Comparison of ENCODE assay signal across 17 cellular contexts in the genomic region with DNA sequence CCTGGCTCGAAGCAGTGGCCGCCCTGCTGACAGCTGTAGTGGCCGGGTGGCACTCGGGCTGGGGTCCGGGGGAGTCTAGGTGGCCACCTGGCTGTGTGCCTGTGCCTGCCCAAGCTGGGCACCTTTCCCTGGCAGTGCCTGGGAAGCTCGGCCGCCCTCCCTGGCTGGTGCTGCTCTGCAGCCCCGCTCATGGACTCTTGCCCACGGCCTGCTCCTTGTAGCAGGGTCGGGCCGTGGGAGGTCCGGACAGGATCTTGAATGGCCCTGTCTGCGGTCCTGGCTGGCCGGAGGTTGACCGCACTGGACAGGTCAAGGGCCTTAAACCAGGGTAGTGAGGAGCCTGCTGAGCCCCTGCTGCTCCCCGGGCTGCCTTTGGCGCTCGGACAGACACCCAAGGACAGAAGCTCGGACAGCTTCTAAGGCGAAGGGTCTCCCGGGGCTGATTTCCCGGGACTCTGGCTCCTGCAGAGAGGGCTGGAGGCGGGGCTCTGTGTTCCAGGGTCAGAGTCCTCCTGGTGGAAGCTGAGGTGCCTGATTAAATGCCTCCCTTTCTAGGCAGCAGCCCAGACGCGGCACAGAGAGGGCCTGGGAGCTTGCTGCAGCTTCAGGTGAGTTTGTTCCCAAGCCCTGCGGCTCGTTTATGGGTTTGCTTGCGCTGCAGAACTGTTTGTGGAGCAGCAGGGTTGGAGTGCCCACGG. TPM values are rescaled to one million over a fixed set of nuclear protein-coding genes. Genes with fewer than 3 reads are reported as not detected.
DNase-seq lines count a peak whose midpoint lies in the region; ATAC-seq, FAIRE-seq and TF ChIP-seq lines count a peak whose summit lies in the region.
"Had no signal": no experiment of that assay in that cellular context is flagged by ENCODE, and none has a peak within 500 bp of the region (broad histone marks: within the 10 kb centered on the region; RNA-seq: fewer than 3 reads in every experiment).

No MANE protein-coding gene starts in this region.

- WGBS in A549 (ENCODE audit: missing lambda C conversion rate): 73% methylated on average over 19 of the region's 29 CpGs
- 7% methylated on average over 9 of the region's 29 CpGs for WGBS in HepG2 (ENCODE audit: low lambda C conversion rate)

- H3K36me3 ChIP-seq in Panc1 (ENCODE audit: control insufficient read depth, insufficient read depth, low read length) (no peaks in the 10 kb centered on the region), HepG2 (replicated peaks in 1 of 2; ENCODE audit: control insufficient read depth in 1 of 2, insufficient read depth in 2 of 2, low read length in 2 of 2) (peaks cover 13 to 15% of the 10 kb centered on the region in 2 experiments; a peak in 4 of 5 replicates)
- H3K36me3 ChIP-seq: upper lobe of right lung had no signal

- H3K4me3 ChIP-seq in A549 (no peak overlapping the region), Panc1 (ENCODE audit: low read depth in 2 of 2, low read length in 2 of 2) (no peak overlapping the region), HepG2 (replicated peaks in 1 of 3; ENCODE audit: insufficient read depth in 1 of 3, low read depth in 2 of 3, low read length in 3 of 3) (peak overlapping the region; percentile 58 to 85 (median 66); a peak in 5 of 6 replicates)
- H3K4me3 ChIP-seq: esophagus muscularis mucosa, spleen, upper lobe of right lung had no signal

- H4K20me1 ChIP-seq in HepG2 (ENCODE audit: insufficient read depth, low read length): peaks cover 18% of the 10 kb centered on the region; the same call in 1 of the 2 replicates

- peaks cover 45% of the 10 kb centered on the region for H3K4me1 ChIP-seq in A549
- H3K4me1 ChIP-seq in Panc1 (ENCODE audit: control insufficient read depth, insufficient read depth, low read length): peaks cover 38% of the 10 kb centered on the region
- H3K4me1 ChIP-seq in HepG2 (ENCODE audit: insufficient read depth, low read length): peaks cover 57% of the 10 kb centered on the region

- no peaks in the 10 kb centered on the region for H3K9me3 ChIP-seq in A549
- H3K9me3 ChIP-seq in Panc1 (ENCODE audit: control insufficient read depth, insufficient read depth, low read depth, low read length): no peaks in the 10 kb centered on the region
- no peaks in the 10 kb centered on the region for H3K9me3 ChIP-seq in HepG2 (ENCODE audit: low read length)
- H3K9me3 ChIP-seq: esophagus muscularis mucosa, spleen, upper lobe of right lung had no signal

- no peak for TF ChIP-seq POLR2A in A549 (IDR thresholded peaks at IDR 0.05; ENCODE audit: low read length)
- TF ChIP-seq POLR2A in HepG2 (IDR thresholded peaks at IDR 0.05; ENCODE audit: insufficient read depth in 1 of 2, low read depth in 2 of 2, low read length in 2 of 2): peak in 1 of 2 experiments; percentile 65; a peak in 3 of 4 replicates

- H3K27me3 ChIP-seq in Panc1 (ENCODE audit: control insufficient read depth, insufficient read depth, low read length): no peaks in the 10 kb centered on the region
- H3K27me3 ChIP-seq in HepG2 (ENCODE audit: control insufficient read depth in 1 of 2, insufficient read depth in 2 of 2, low read length in 2 of 2): no peaks in the 10 kb centered on the region
- H3K27me3 ChIP-seq: esophagus muscularis mucosa, spleen, upper lobe of right lung had no signal

- TF ChIP-seq CTCF in A549 (IDR thresholded peaks at IDR 0.05) (no peak), Panc1 (IDR thresholded peaks at IDR 0.05) (no peak), HepG2 (CRISPR knock-in tag; IDR thresholded peaks at IDR 0.05) (peak; percentile 33; the same call in 1 of the 2 replicates)

- intact Hi-C loops in Panc1 (cut with micrococcal nuclease; ENCODE audit: unreplicated experiment) (no loop called here), HepG2 (cut with micrococcal nuclease; ENCODE audit: unreplicated experiment) (loop anchor here (5.0 kb wide), 1 partner anchor 34 kb away; the partner anchor contains the start of genes NHLRC4 and PIGQ)

- no peak for FAIRE-seq in A549 (lab: Jason Lieb, UNC)
- FAIRE-seq in HepG2 (lab: Jason Lieb, UNC): peak; percentile 89
- no peak for FAIRE-seq in HTR-8/SVneo (lab: Jason Lieb, UNC)

- POLR2A ChIA-PET in A549 (lab: Yijun Ruan, JAX): interaction anchor here (1.4 kb wide), 1 partner anchor 9 kb away, joined by 4 read pairs; no protein-coding TSS in a partner anchor
- POLR2A ChIA-PET in Panc1 (lab: Charles Lee): no interaction called here
- POLR2A ChIA-PET in HepG2 (lab: Yijun Ruan, JAX): interaction anchor here (0.6 to 3.1 kb wide), 16 partner anchors 9 to 480 kb away, joined by 3 to 17 read pairs (median 4); partner anchors contain the start of genes DECR2, POLR3K and SNRNP25

- CTCF ChIA-PET in A549 (lab: Yijun Ruan, JAX) (interaction anchor here (1.0 to 1.6 kb wide), 6 partner anchors 7 to 135 kb away, joined by 3 to 5 read pairs (median 4); no protein-coding TSS in a partner anchor), Panc1 (lab: Charles Lee) (no interaction called here), HepG2 (lab: Yijun Ruan, JAX; ENCODE audit: low intra/inter-chr PET ratio, low total read pairs) (no interaction called here)

- ATAC-seq in A549: peak; percentile 28 to 65; a peak in 3 of 6 replicates
- peak; percentile 43 for ATAC-seq in Panc1
- peak; percentile 88 for ATAC-seq in HepG2
- ATAC-seq in GM21528 (IDR thresholded peaks at IDR 0.05; ENCODE audit: low FRiP score, unreplicated experiment): no peak
- ATAC-seq: upper lobe of right lung had no signal

- peak overlapping the region; percentile 72 for H3K9ac ChIP-seq in HepG2 (ENCODE audit: insufficient read depth, low read depth, low read length)

- in situ Hi-C loops in Panc1 (cut with HindIII; ENCODE audit: low pct_unique_long_range_greater_than_20kb, low sequenced_read_pairs): no loop called here
- in situ Hi-C loops in HepG2 (cut with HindIII; ENCODE audit: extremely low pct_ligation_motif_present, low pct_unique_long_range_greater_than_20kb): no loop called here

- TF ChIP-seq RAD21 in A549 (conservative IDR thresholded peaks at IDR 0.05 in 1 of 2, IDR thresholded peaks at IDR 0.05 in 1 of 2) (no peak), HepG2 (CRISPR knock-in tag; IDR thresholded peaks at IDR 0.05) (no peak; the same call in none of the 2 replicates)

- peak overlapping the region in 1 of 2 experiments; percentile 73; a peak in 3 of 6 replicates for H3K27ac ChIP-seq in A549
- H3K27ac ChIP-seq in Panc1 (ENCODE audit: low read length): peak overlapping the region; percentile 54
- H3K27ac ChIP-seq in HepG2 (ENCODE audit: extremely low read length, insufficient read depth, low read length): peak overlapping the region; percentile 91
- H3K27ac ChIP-seq: esophagus muscularis mucosa, spleen, upper lobe of right lung had no signal

- TF ChIP-seq EP300 in A549 (IDR thresholded peaks at IDR 0.05): no peak
- 0 out of 4 replicates have a peak, but pooled peaks of 1 of the 2 experiments have one; percentile 7 for TF ChIP-seq EP300 in HepG2 (IDR thresholded peaks at IDR 0.05; ENCODE audit: low read depth in 2 of 2, low read length in 2 of 2)
- no peak for TF ChIP-seq EP300 in HepG2 (CRISPR knock-in tag; IDR thresholded peaks at IDR 0.05; ENCODE audit: borderline replicate concordance)

- no peak overlapping the region for H2AFZ ChIP-seq in HepG2 (ENCODE audit: low read length)

- peaks cover 84% of the 10 kb centered on the region for H3K79me2 ChIP-seq in HepG2 (ENCODE audit: insufficient read depth, low read length)

- peak overlapping the region; percentile 55 for H3K4me2 ChIP-seq in A549
- H3K4me2 ChIP-seq in HepG2 (ENCODE audit: low read depth, low read length): peak overlapping the region; percentile 99

- DNase-seq in A549 (ENCODE audit: low read depth in 1 of 2, low spot score in 1 of 2) (no peak), Panc1 (ENCODE audit: low read depth, low spot score) (no peak), HepG2 (ENCODE audit: low spot score) (peak; percentile 77), GDM1 (lab: John Stamatoyannopoulos, UW) (no peak), HTR-8/SVneo (ENCODE audit: insufficient read length, low spot score) (no peak)
- DNase-seq: activated CD4-positive, alpha-beta memory T cell treated with anti-CD3 and anti-CD28 coated beads, Interleukin-2, amount 10 ng/mL, durations not matched to agents 7 days and 5 days; activated gamma-delta T cell treated with Interleukin-2 at 50 U/mL for 16 hours; DMS79 treated with DMSO at 0.1 percent for 48 hours; Karpas-422; NCI-H2029; spleen; T-helper 9 cell; upper lobe of right lung had no signal

- BruUV-seq in Panc1 (replicated peaks; lab: Mats Ljungman, UMichigan) (no TSS peak), HepG2 (replicated peaks; lab: Mats Ljungman, UMichigan) (no TSS peak)

RNA-seq across cellular contexts. Expression of gene CAPN15, which starts 6.0 kb away (rescaled TPM):
- polyA plus RNA-seq in A549 (2011; rRNA removed) (10.0 and 11.4 TPM in 2 replicates), A549 (2017; fragmentation: RNase III; extraction: RNeasy Plus Mini Kit Qiagen cat#74134 plus additional on column Dnase treatment) (31.3 to 33.9 TPM (median 33.3 TPM) in 3 replicates), HepG2 (2011; rRNA removed) (14.9 and 22.2 TPM in 2 replicates)
- polyA plus RNA-seq in A549 (2012; cell fraction: cytosol; rRNA removed): 46.5 and 72.3 TPM in 2 replicates
- polyA plus RNA-seq in A549 (2012; cell fraction: nucleus; rRNA removed): 132 and 252 TPM in 2 replicates
- 8.6 and 13.1 TPM in 2 replicates for polyA minus RNA-seq in A549 (2011; rRNA and poly(A)+ RNA removed)
- total RNA-seq in Panc1 (2021; ENCODE audit: unreplicated experiment) (78.5 TPM), HepG2 (2016; rRNA removed; fragmentation: Illumina TruSeq; extraction: Trizol) (15.0 and 24.5 TPM in 2 replicates)
- 117 TPM for polyA plus RNA-seq in Panc1 (2012; ENCODE audit: insufficient read length)
- 4.2 and 4.4 TPM in 2 replicates for total RNA-seq in HepG2 (2016; cell fraction: cytosol; rRNA removed; fragmentation: Illumina TruSeq; extraction: Trizol; ENCODE audit: low read depth)
- total RNA-seq in HepG2 (2016; cell fraction: insoluble cytoplasmic fraction; rRNA removed; fragmentation: Illumina TruSeq; extraction: Trizol): 12.6 and 24.1 TPM in 2 replicates
- 16.3 and 16.4 TPM in 2 replicates for total RNA-seq in HepG2 (2016; cell fraction: membrane; rRNA removed; fragmentation: Illumina TruSeq; extraction: Trizol)
- 14.9 and 20.4 TPM in 2 replicates for total RNA-seq in HepG2 (2016; cell fraction: nucleus; rRNA removed; fragmentation: Illumina TruSeq; extraction: Trizol)
- 11.3 and 22.6 TPM in 2 replicates for polyA plus RNA-seq in HepG2 (2011; cell fraction: cytosol; rRNA removed)
- polyA plus RNA-seq in HepG2 (2011; cell fraction: nucleus; rRNA removed): 103 and 145 TPM in 2 replicates
- 17.6 and 19.5 TPM in 2 replicates for polyA plus RNA-seq in HepG2 (2012)
- 5.8 and 6.0 TPM in 2 replicates for polyA plus RNA-seq in HepG2 (2016; cell fraction: cytosol; fragmentation: Illumina TruSeq; extraction: Trizol; ENCODE audit: low read depth)
- polyA plus RNA-seq in HepG2 (2016; cell fraction: insoluble cytoplasmic fraction; fragmentation: Illumina TruSeq; extraction: Trizol; ENCODE audit: low read depth): 20.7 and 26.7 TPM in 2 replicates
- polyA plus RNA-seq in HepG2 (2016; cell fraction: membrane; fragmentation: Illumina TruSeq; extraction: Trizol; ENCODE audit: low read depth): 16.3 and 19.3 TPM in 2 replicates
- polyA plus RNA-seq in HepG2 (2016; cell fraction: nucleus; fragmentation: Illumina TruSeq; extraction: Trizol; ENCODE audit: insufficient read depth, low read depth): 67.7 and 68.0 TPM in 2 replicates
- 22.1 and 60.1 TPM in 2 replicates for polyA minus RNA-seq in HepG2 (2011; rRNA and poly(A)+ RNA removed; ENCODE audit: low replicate concordance)
- polyA minus RNA-seq in HepG2 (2011; cell fraction: cytosol; rRNA and poly(A)+ RNA removed): 39.5 and 41.1 TPM in 2 replicates
- polyA minus RNA-seq in HepG2 (2011; cell fraction: nucleus; rRNA and poly(A)+ RNA removed): 16.0 and 18.4 TPM in 2 replicates

RNA-seq across cellular contexts. Expression of gene PRR35, which starts 26.7 kb away (rescaled TPM):
- 0.04 TPM in 1 of 2 replicates, not detected in the other for polyA plus RNA-seq in A549 (2011; rRNA removed)
- polyA plus RNA-seq in A549 (2012; cell fraction: cytosol; rRNA removed): 0.05 and 0.17 TPM in 2 replicates
- polyA plus RNA-seq in A549 (2012; cell fraction: nucleus; rRNA removed): 0.11 and 0.22 TPM in 2 replicates
- polyA plus RNA-seq in A549 (2017; fragmentation: RNase III; extraction: RNeasy Plus Mini Kit Qiagen cat#74134 plus additional on column Dnase treatment): 0.04 to 0.10 TPM (median 0.04 TPM) in 3 replicates
- polyA minus RNA-seq in A549 (2011; rRNA and poly(A)+ RNA removed): not detected in 2 replicates
- total RNA-seq in Panc1 (2021; ENCODE audit: unreplicated experiment): 2.2 TPM
- polyA plus RNA-seq in Panc1 (2012; ENCODE audit: insufficient read length): 3.9 TPM
- 0.07 TPM in 1 of 2 replicates, not detected in the other for total RNA-seq in HepG2 (2016; rRNA removed; fragmentation: Illumina TruSeq; extraction: Trizol)
- total RNA-seq in HepG2 (2016; cell fraction: cytosol; rRNA removed; fragmentation: Illumina TruSeq; extraction: Trizol; ENCODE audit: low read depth): not detected in 2 replicates
- total RNA-seq in HepG2 (2016; cell fraction: insoluble cytoplasmic fraction; rRNA removed; fragmentation: Illumina TruSeq; extraction: Trizol): not detected in 2 replicates
- not detected in 2 replicates for total RNA-seq in HepG2 (2016; cell fraction: membrane; rRNA removed; fragmentation: Illumina TruSeq; extraction: Trizol)
- total RNA-seq in HepG2 (2016; cell fraction: nucleus; rRNA removed; fragmentation: Illumina TruSeq; extraction: Trizol): not detected in 2 replicates
- polyA plus RNA-seq in HepG2 (2011; rRNA removed): 0.16 and 0.38 TPM in 2 replicates
- polyA plus RNA-seq in HepG2 (2011; cell fraction: cytosol; rRNA removed): 0.23 and 0.28 TPM in 2 replicates
- polyA plus RNA-seq in HepG2 (2011; cell fraction: nucleus; rRNA removed): 0.81 and 1.2 TPM in 2 replicates
- polyA plus RNA-seq in HepG2 (2012): 0.63 and 0.74 TPM in 2 replicates
- polyA plus RNA-seq in HepG2 (2016; cell fraction: cytosol; fragmentation: Illumina TruSeq; extraction: Trizol; ENCODE audit: low read depth): not detected in 2 replicates
- polyA plus RNA-seq in HepG2 (2016; cell fraction: insoluble cytoplasmic fraction; fragmentation: Illumina TruSeq; extraction: Trizol; ENCODE audit: low read depth): not detected in 2 replicates
- polyA plus RNA-seq in HepG2 (2016; cell fraction: membrane; fragmentation: Illumina TruSeq; extraction: Trizol; ENCODE audit: low read depth): not detected in 2 replicates
- not detected in 2 replicates for polyA plus RNA-seq in HepG2 (2016; cell fraction: nucleus; fragmentation: Illumina TruSeq; extraction: Trizol; ENCODE audit: insufficient read depth, low read depth)
- 0.12 TPM in 1 of 2 replicates, not detected in the other for polyA minus RNA-seq in HepG2 (2011; rRNA and poly(A)+ RNA removed; ENCODE audit: low replicate concordance)
- 0.35 and 0.40 TPM in 2 replicates for polyA minus RNA-seq in HepG2 (2011; cell fraction: cytosol; rRNA and poly(A)+ RNA removed)
- not detected in 2 replicates for polyA minus RNA-seq in HepG2 (2011; cell fraction: nucleus; rRNA and poly(A)+ RNA removed)
- total RNA-seq: activated CD4-positive, alpha-beta memory T cell treated with anti-CD3 and anti-CD28 coated beads, Interleukin-2, amount 10 ng/mL, durations not matched to agents 7 days and 5 days; esophagus muscularis mucosa; RPMI7951; spleen; upper lobe of right lung had no signal
- polyA plus RNA-seq: AG04450, spleen had no signal

RNA-seq across cellular contexts. Expression of gene NHLRC4, which starts 33.3 kb away (rescaled TPM):
- 0.03 and 0.13 TPM in 2 replicates for polyA plus RNA-seq in A549 (2011; rRNA removed)
- 0.04 TPM in 2 replicates for polyA plus RNA-seq in A549 (2012; cell fraction: cytosol; rRNA removed)
- 0.17 and 0.24 TPM in 2 replicates for polyA plus RNA-seq in A549 (2012; cell fraction: nucleus; rRNA removed)
- 0.07 to 0.09 TPM (median 0.08 TPM) in 3 replicates for polyA plus RNA-seq in A549 (2017; fragmentation: RNase III; extraction: RNeasy Plus Mini Kit Qiagen cat#74134 plus additional on column Dnase treatment)
- polyA minus RNA-seq in A549 (2011; rRNA and poly(A)+ RNA removed): not detected in 2 replicates
- 4.0 TPM for total RNA-seq in Panc1 (2021; ENCODE audit: unreplicated experiment)
- polyA plus RNA-seq in Panc1 (2012; ENCODE audit: insufficient read length): 5.2 TPM
- 0.40 and 0.48 TPM in 2 replicates for total RNA-seq in HepG2 (2016; rRNA removed; fragmentation: Illumina TruSeq; extraction: Trizol)
- total RNA-seq in HepG2 (2016; cell fraction: cytosol; rRNA removed; fragmentation: Illumina TruSeq; extraction: Trizol; ENCODE audit: low read depth): not detected in 2 replicates
- 0.33 and 0.45 TPM in 2 replicates for total RNA-seq in HepG2 (2016; cell fraction: insoluble cytoplasmic fraction; rRNA removed; fragmentation: Illumina TruSeq; extraction: Trizol)
- 0.10 and 0.22 TPM in 2 replicates for total RNA-seq in HepG2 (2016; cell fraction: membrane; rRNA removed; fragmentation: Illumina TruSeq; extraction: Trizol)
- 0.22 TPM in 1 of 2 replicates, not detected in the other for total RNA-seq in HepG2 (2016; cell fraction: nucleus; rRNA removed; fragmentation: Illumina TruSeq; extraction: Trizol)
- polyA plus RNA-seq in HepG2 (2011; rRNA removed): 0.59 and 1.1 TPM in 2 replicates
- polyA plus RNA-seq in HepG2 (2011; cell fraction: cytosol; rRNA removed): 0.71 and 1.2 TPM in 2 replicates
- 1.3 and 1.7 TPM in 2 replicates for polyA plus RNA-seq in HepG2 (2011; cell fraction: nucleus; rRNA removed)
- polyA plus RNA-seq in HepG2 (2012): 1.4 and 1.5 TPM in 2 replicates
- polyA plus RNA-seq in HepG2 (2016; cell fraction: cytosol; fragmentation: Illumina TruSeq; extraction: Trizol; ENCODE audit: low read depth): 0.09 TPM in 1 of 2 replicates, not detected in the other
- 0.26 TPM in 2 replicates for polyA plus RNA-seq in HepG2 (2016; cell fraction: insoluble cytoplasmic fraction; fragmentation: Illumina TruSeq; extraction: Trizol; ENCODE audit: low read depth)
- not detected in 2 replicates for polyA plus RNA-seq in HepG2 (2016; cell fraction: membrane; fragmentation: Illumina TruSeq; extraction: Trizol; ENCODE audit: low read depth)
- not detected in 2 replicates for polyA plus RNA-seq in HepG2 (2016; cell fraction: nucleus; fragmentation: Illumina TruSeq; extraction: Trizol; ENCODE audit: insufficient read depth, low read depth)
- polyA minus RNA-seq in HepG2 (2011; rRNA and poly(A)+ RNA removed; ENCODE audit: low replicate concordance): 1.4 TPM in 1 of 2 replicates, not detected in the other
- polyA minus RNA-seq in HepG2 (2011; cell fraction: cytosol; rRNA and poly(A)+ RNA removed): 0.40 and 0.88 TPM in 2 replicates
- polyA minus RNA-seq in HepG2 (2011; cell fraction: nucleus; rRNA and poly(A)+ RNA removed): 0.13 and 0.25 TPM in 2 replicates

RNA-seq across cellular contexts. Expression of gene PIGQ, which starts 36.2 kb away (rescaled TPM):
- polyA plus RNA-seq in A549 (2011; rRNA removed) (13.2 and 15.7 TPM in 2 replicates), A549 (2017; fragmentation: RNase III; extraction: RNeasy Plus Mini Kit Qiagen cat#74134 plus additional on column Dnase treatment) (25.2 to 32.2 TPM (median 31.2 TPM) in 3 replicates), HepG2 (2011; rRNA removed) (7.7 and 13.6 TPM in 2 replicates)
- polyA plus RNA-seq in A549 (2012; cell fraction: cytosol; rRNA removed): 32.0 and 51.6 TPM in 2 replicates
- polyA plus RNA-seq in A549 (2012; cell fraction: nucleus; rRNA removed): 141 and 208 TPM in 2 replicates
- polyA minus RNA-seq in A549 (2011; rRNA and poly(A)+ RNA removed): 32.3 and 33.8 TPM in 2 replicates
- total RNA-seq in Panc1 (2021; ENCODE audit: unreplicated experiment) (83.5 TPM), HepG2 (2016; rRNA removed; fragmentation: Illumina TruSeq; extraction: Trizol) (8.4 and 19.7 TPM in 2 replicates)
- 84.1 TPM for polyA plus RNA-seq in Panc1 (2012; ENCODE audit: insufficient read length)
- total RNA-seq in HepG2 (2016; cell fraction: cytosol; rRNA removed; fragmentation: Illumina TruSeq; extraction: Trizol; ENCODE audit: low read depth): 7.5 and 10.0 TPM in 2 replicates
- 7.4 and 18.9 TPM in 2 replicates for total RNA-seq in HepG2 (2016; cell fraction: insoluble cytoplasmic fraction; rRNA removed; fragmentation: Illumina TruSeq; extraction: Trizol)
- 13.0 and 18.2 TPM in 2 replicates for total RNA-seq in HepG2 (2016; cell fraction: membrane; rRNA removed; fragmentation: Illumina TruSeq; extraction: Trizol)
- 16.8 and 19.0 TPM in 2 replicates for total RNA-seq in HepG2 (2016; cell fraction: nucleus; rRNA removed; fragmentation: Illumina TruSeq; extraction: Trizol)
- 7.2 and 11.6 TPM in 2 replicates for polyA plus RNA-seq in HepG2 (2011; cell fraction: cytosol; rRNA removed)
- polyA plus RNA-seq in HepG2 (2011; cell fraction: nucleus; rRNA removed): 70.8 and 80.2 TPM in 2 replicates
- polyA plus RNA-seq in HepG2 (2012): 6.7 and 8.5 TPM in 2 replicates
- polyA plus RNA-seq in HepG2 (2016; cell fraction: cytosol; fragmentation: Illumina TruSeq; extraction: Trizol; ENCODE audit: low read depth): 6.3 and 7.2 TPM in 2 replicates
- 6.9 and 8.3 TPM in 2 replicates for polyA plus RNA-seq in HepG2 (2016; cell fraction: insoluble cytoplasmic fraction; fragmentation: Illumina TruSeq; extraction: Trizol; ENCODE audit: low read depth)
- 10.4 and 10.8 TPM in 2 replicates for polyA plus RNA-seq in HepG2 (2016; cell fraction: membrane; fragmentation: Illumina TruSeq; extraction: Trizol; ENCODE audit: low read depth)
- polyA plus RNA-seq in HepG2 (2016; cell fraction: nucleus; fragmentation: Illumina TruSeq; extraction: Trizol; ENCODE audit: insufficient read depth, low read depth): 31.7 and 36.7 TPM in 2 replicates
- polyA minus RNA-seq in HepG2 (2011; rRNA and poly(A)+ RNA removed; ENCODE audit: low replicate concordance): 38.0 and 89.1 TPM in 2 replicates
- polyA minus RNA-seq in HepG2 (2011; cell fraction: cytosol; rRNA and poly(A)+ RNA removed): 8.1 and 11.1 TPM in 2 replicates
- 13.6 and 14.0 TPM in 2 replicates for polyA minus RNA-seq in HepG2 (2011; cell fraction: nucleus; rRNA and poly(A)+ RNA removed)

RNA-seq across cellular contexts. Expression of gene RAB40C, which starts 56.3 kb away (rescaled TPM):
- polyA plus RNA-seq in A549 (2011; rRNA removed) (4.4 and 4.9 TPM in 2 replicates), A549 (2017; fragmentation: RNase III; extraction: RNeasy Plus Mini Kit Qiagen cat#74134 plus additional on column Dnase treatment) (8.1 to 9.7 TPM (median 8.5 TPM) in 3 replicates), HepG2 (2011; rRNA removed) (7.7 and 10.6 TPM in 2 replicates)
- 12.5 and 18.2 TPM in 2 replicates for polyA plus RNA-seq in A549 (2012; cell fraction: cytosol; rRNA removed)
- 31.5 and 36.8 TPM in 2 replicates for polyA plus RNA-seq in A549 (2012; cell fraction: nucleus; rRNA removed)
- polyA minus RNA-seq in A549 (2011; rRNA and poly(A)+ RNA removed): 3.2 and 7.0 TPM in 2 replicates
- total RNA-seq in Panc1 (2021; ENCODE audit: unreplicated experiment) (30.7 TPM), HepG2 (2016; rRNA removed; fragmentation: Illumina TruSeq; extraction: Trizol) (8.2 and 11.5 TPM in 2 replicates)
- 44.4 TPM for polyA plus RNA-seq in Panc1 (2012; ENCODE audit: insufficient read length)
- total RNA-seq in HepG2 (2016; cell fraction: cytosol; rRNA removed; fragmentation: Illumina TruSeq; extraction: Trizol; ENCODE audit: low read depth): 3.9 TPM in 2 replicates
- total RNA-seq in HepG2 (2016; cell fraction: insoluble cytoplasmic fraction; rRNA removed; fragmentation: Illumina TruSeq; extraction: Trizol): 7.7 and 10.5 TPM in 2 replicates
- total RNA-seq in HepG2 (2016; cell fraction: membrane; rRNA removed; fragmentation: Illumina TruSeq; extraction: Trizol): 9.2 and 9.7 TPM in 2 replicates
- total RNA-seq in HepG2 (2016; cell fraction: nucleus; rRNA removed; fragmentation: Illumina TruSeq; extraction: Trizol): 6.0 and 7.3 TPM in 2 replicates
- 6.0 and 10.4 TPM in 2 replicates for polyA plus RNA-seq in HepG2 (2011; cell fraction: cytosol; rRNA removed)
- 25.9 TPM in 2 replicates for polyA plus RNA-seq in HepG2 (2011; cell fraction: nucleus; rRNA removed)
- polyA plus RNA-seq in HepG2 (2012): 7.0 and 9.0 TPM in 2 replicates
- polyA plus RNA-seq in HepG2 (2016; cell fraction: cytosol; fragmentation: Illumina TruSeq; extraction: Trizol; ENCODE audit: low read depth): 2.5 and 2.9 TPM in 2 replicates
- polyA plus RNA-seq in HepG2 (2016; cell fraction: insoluble cytoplasmic fraction; fragmentation: Illumina TruSeq; extraction: Trizol; ENCODE audit: low read depth): 8.9 and 11.2 TPM in 2 replicates
- 6.5 and 6.8 TPM in 2 replicates for polyA plus RNA-seq in HepG2 (2016; cell fraction: membrane; fragmentation: Illumina TruSeq; extraction: Trizol; ENCODE audit: low read depth)
- polyA plus RNA-seq in HepG2 (2016; cell fraction: nucleus; fragmentation: Illumina TruSeq; extraction: Trizol; ENCODE audit: insufficient read depth, low read depth): 20.2 and 22.4 TPM in 2 replicates
- polyA minus RNA-seq in HepG2 (2011; rRNA and poly(A)+ RNA removed; ENCODE audit: low replicate concordance): 15.3 and 16.9 TPM in 2 replicates
- 5.5 and 7.3 TPM in 2 replicates for polyA minus RNA-seq in HepG2 (2011; cell fraction: cytosol; rRNA and poly(A)+ RNA removed)
- polyA minus RNA-seq in HepG2 (2011; cell fraction: nucleus; rRNA and poly(A)+ RNA removed): 3.4 and 4.0 TPM in 2 replicates

Comparison
In these comparisons a context has a peak if more than half of its experiments do, and no peak if none do; other contexts are left out.
1. H3K4me3 ChIP-seq: peak in HepG2 (3 of 3); none in A549 (single experiment) and Panc1 (0 of 2).
2. Of the 38 proteins assayed by ChIP-seq in both HepG2 and A549: peak only in HepG2: CTCF, HDAC2, HMGXB4, MYC and PHF8; only in A549: none; in both: none; in neither: 31; mixed calls (peak in some experiments, not most) for 2.